ENCODE assay signal across 15 cellular contexts in genomic region chr6:157571269-157571668, GRCh38.
DNase-seq lines count a peak whose midpoint lies in the region; ATAC-seq and TF ChIP-seq lines count a peak whose summit lies in the region.
"Had no signal": no experiment of that assay in that cellular context is flagged by ENCODE, and none has a peak within 500 bp of the region (broad histone marks: within the 10 kb centered on the region; RNA-seq: fewer than 3 reads in every experiment).

No MANE protein-coding gene starts in this region.

- no peak overlapping the region for H3K27ac ChIP-seq in vagina
- H3K27ac ChIP-seq: thoracic aorta had no signal

- H3K27me3 ChIP-seq in vagina = no peaks in the 10 kb centered on the region

- intact Hi-C loops in vagina (cut with DNase I) = no loop called here

- TF ChIP-seq POLR2A in vagina (IDR thresholded peaks at IDR 0.05) = no peak

- no peaks in the 10 kb centered on the region for H3K36me3 ChIP-seq in vagina
- H3K36me3 ChIP-seq: thoracic aorta had no signal

- no peaks in the 10 kb centered on the region for H3K9me3 ChIP-seq in vagina
- H3K9me3 ChIP-seq: thoracic aorta had no signal

- H3K4me3 ChIP-seq in vagina = no peak overlapping the region
- H3K4me3 ChIP-seq: thoracic aorta had no signal

- no peak for TF ChIP-seq CTCF in vagina (IDR thresholded peaks at IDR 0.05)

- H3K4me1 ChIP-seq in vagina = no peaks in the 10 kb centered on the region

- peak; percentile 38 for DNase-seq in NCI-H2227 (lab: John Stamatoyannopoulos, UW; ENCODE audit: unreplicated experiment)
- DNase-seq in KG1 (lab: John Stamatoyannopoulos, UW) = no peak
- DNase-seq in HT-29 (ENCODE audit: low spot score) = no peak
- no peak for DNase-seq in DMS 273 treated with DMSO at 0.1 percent for 48 hours (lab: John Stamatoyannopoulos, UW)
- no peak for DNase-seq in vagina (ENCODE audit: extremely low spot score in 2 of 2)
- DNase-seq: activated CD4-positive, alpha-beta T cell treated with anti-CD3 and anti-CD28 coated beads for 1 hour; activated naive CD4-positive, alpha-beta T cell; CD4-positive, alpha-beta memory T cell; foreskin fibroblast; NCI-H2081 had no signal

- ATAC-seq in GM18498 (IDR thresholded peaks at IDR 0.05; ENCODE audit: unreplicated experiment) (peak; percentile 62), GM21381 (IDR thresholded peaks at IDR 0.05; ENCODE audit: unreplicated experiment) (peak; percentile 60), HG03066 (IDR thresholded peaks at IDR 0.05; ENCODE audit: low read depth, unreplicated experiment) (peak; percentile 71)
- ATAC-seq: left lobe of liver had no signal
